ENCODE assay signal across 31 cellular contexts in genomic region chr22:37182101-37182948, GRCh38. TPM values are rescaled to one million over a fixed set of nuclear protein-coding genes. Genes with fewer than 3 reads are reported as not detected.
DNase-seq lines count a peak whose midpoint lies in the region; ATAC-seq, FAIRE-seq and TF ChIP-seq lines count a peak whose summit lies in the region.
"Had no signal": no experiment of that assay in that cellular context is flagged by ENCODE, and none has a peak within 500 bp of the region (broad histone marks: within the 10 kb centered on the region; RNA-seq: fewer than 3 reads in every experiment).

No MANE protein-coding gene starts in this region.

- 26% methylated on average over 21 of the region's 37 CpGs for WGBS in K562 (ENCODE audit: insufficient coverage, low coverage, missing lambda C conversion rate)
- no CpG with 5 or more reads among the region's 37 CpGs for WGBS in neuronal stem cell (ENCODE audit: extremely low coverage in 2 of 2, insufficient read length in 2 of 2, insufficient replicate concordance in 1 of 2), 2 donors

- H2BK120ac ChIP-seq in neuronal stem cell (ENCODE audit: low read depth, low read length), result peak overlapping the region; percentile 17

- in situ Hi-C loops in K562 (cut with MboI), result no loop called here

- H2BK15ac ChIP-seq in neuronal stem cell (ENCODE audit: low read length), result peak overlapping the region; percentile 22

- H3K14ac ChIP-seq in neuronal stem cell (ENCODE audit: low read length), result no peak overlapping the region

- no TSS peak for BruUV-seq in K562 (replicated peaks; lab: Mats Ljungman, UMichigan)

- DNase-seq in left ventricle myocardium superior, result peak; percentile 20
- DNase-seq in cardiac septum (ENCODE audit: low spot score), result no peak
- DNase-seq in K562 (ENCODE audit: extremely low read depth in 1 of 4, low spot score in 3 of 4), result peak; percentile 24 to 52 (median 28)
- DNase-seq in neuronal stem cell (ENCODE audit: low spot score), result no peak
- no peak for DNase-seq in nucleus accumbens (lab: John Stamatoyannopoulos, UW)
- DNase-seq in activated CD8-positive, alpha-beta memory T cell treated with anti-CD3 and anti-CD28 coated beads, Interleukin-2, amount 50 U/mL, for 4 hours, result no peak
- DNase-seq in central memory CD4-positive, alpha-beta T cell, result no peak
- DNase-seq: ACHN; activated CD4-positive, alpha-beta T cell treated with anti-CD3 and anti-CD28 coated beads for 1 hour; activated naive CD4-positive, alpha-beta T cell treated with Interleukin-2 at 50 U/mL for 16 hours; activated T-cell treated with anti-CD3 and anti-CD28 coated beads, Interleukin-2, amount 50 U/mL, for 24 hours; amniotic stem cell; COR-L47; effector CD8-positive, alpha-beta T cell; KBM-7; mammary epithelial cell; NCI-H1436; stimulated activated naive CD8-positive, alpha-beta T cell treated with anti-CD3 and anti-CD28 coated beads, Interleukin-15, amount 100 ng/mL, for 72 hours; T-helper 17 cell had no signal

- TF ChIP-seq EP300 in K562 (IDR thresholded peaks at IDR 0.05; ENCODE audit: low read length), result no peak

- no peak overlapping the region for H3K4me3 ChIP-seq in K562
- H3K4me3 ChIP-seq in neuronal stem cell (ENCODE audit: low read length in 2 of 2), result no peak overlapping the region
- H3K4me3 ChIP-seq: BLaER1, prostate gland, tibial nerve had no signal

- no peaks in the 10 kb centered on the region for H3K9me1 ChIP-seq in K562 (ENCODE audit: control insufficient read depth, insufficient read depth, low read length)

- peak overlapping the region; percentile 86 for H3K23ac ChIP-seq in neuronal stem cell (ENCODE audit: low read depth, low read length, poor library complexity)

- H3K27ac ChIP-seq in K562 (ENCODE audit: extremely low read depth, low read depth, low read length) (no peak overlapping the region), neuronal stem cell (replicated peaks; ENCODE audit: low read length) (no peak overlapping the region)
- H3K27ac ChIP-seq: BLaER1, prostate gland, tibial nerve had no signal

- no peak overlapping the region for H4K8ac ChIP-seq in neuronal stem cell (ENCODE audit: low read depth, low read length)

- no peak for TF ChIP-seq POLR2A in K562 (conservative IDR thresholded peaks at IDR 0.05)

- ATAC-seq in left ventricle myocardium superior (no peak), K562 (peak; percentile 84), HG02870 (IDR thresholded peaks at IDR 0.05; ENCODE audit: unreplicated experiment) (no peak)
- ATAC-seq: SK-N-SH treated with all-trans-retinoic acid at 6 μM for 48 hours; stimulated activated naive CD8-positive, alpha-beta T cell treated with anti-CD3 and anti-CD28 coated beads, Interleukin-15, amount 100 ng/mL, for 72 hours; T-helper 17 cell had no signal

- H2BK5ac ChIP-seq in neuronal stem cell (ENCODE audit: low read length), result no peak overlapping the region

- TF ChIP-seq RAD21 in K562 (CRISPR knock-in tag; conservative IDR thresholded peaks at IDR 0.05 in 1 of 2, IDR thresholded peaks at IDR 0.05 in 1 of 2), result peak in 1 of 2 experiments; percentile 58; a peak in 2 of 4 replicates

- H3K79me1 ChIP-seq in neuronal stem cell (ENCODE audit: low read depth, low read length), result no peaks in the 10 kb centered on the region

- H2BK12ac ChIP-seq in neuronal stem cell (ENCODE audit: low read length), result no peak overlapping the region

- no peak overlapping the region for H3K4me2 ChIP-seq in K562 (ENCODE audit: insufficient read depth, low read length)
- no peak overlapping the region for H3K4me2 ChIP-seq in neuronal stem cell (ENCODE audit: insufficient read depth, low read length, poor library complexity, severe bottlenecking)

- intact Hi-C loops in left ventricle myocardium superior (cut with micrococcal nuclease), result no loop called here
- intact Hi-C loops in cardiac septum (cut with DNase I), result no loop called here
- intact Hi-C loops in K562 (cut with micrococcal nuclease), result no loop called here

- H4K20me1 ChIP-seq in K562 (replicated peaks; ENCODE audit: control insufficient read depth, insufficient read depth, low read length), result 0 out of 2 replicates have a peak, but pooled peaks cover 3% of the 10 kb centered on the region
- H4K20me1 ChIP-seq: BLaER1 had no signal

- H2AFZ ChIP-seq in K562 (ENCODE audit: low read depth, low read length) (no peak overlapping the region), neuronal stem cell (ENCODE audit: low read length) (no peak overlapping the region)

- peak overlapping the region; percentile 62 for H3K18ac ChIP-seq in neuronal stem cell (ENCODE audit: low read length)

- peaks cover 3 to 46% of the 10 kb centered on the region in 2 experiments; a peak in 4 of 5 replicates for H3K27me3 ChIP-seq in K562 (ENCODE audit: control insufficient read depth in 2 of 2, insufficient read depth in 2 of 2, low read length in 2 of 2)
- no peaks in the 10 kb centered on the region for H3K27me3 ChIP-seq in neuronal stem cell (ENCODE audit: control insufficient read depth in 3 of 3, insufficient read depth in 3 of 3, low read depth in 1 of 3, low read length in 3 of 3)
- H3K27me3 ChIP-seq: BLaER1, tibial nerve had no signal

- no peaks in the 10 kb centered on the region for H3K36me3 ChIP-seq in K562 (ENCODE audit: control insufficient read depth, insufficient read depth, low read length)
- H3K36me3 ChIP-seq in neuronal stem cell (replicated peaks in 1 of 2; ENCODE audit: control insufficient read depth in 2 of 2, insufficient read depth in 2 of 2, low read length in 2 of 2), result peaks cover 0 to 66% of the 10 kb centered on the region in 2 donors
- H3K36me3 ChIP-seq: BLaER1, prostate gland had no signal

- no peak overlapping the region for H3K9ac ChIP-seq in K562 (ENCODE audit: insufficient read depth in 1 of 2, low read depth in 2 of 2, low read length in 2 of 2)
- peak overlapping the region; percentile 13 for H3K9ac ChIP-seq in neuronal stem cell (ENCODE audit: low read depth, low read length, poor library complexity)

- H4K91ac ChIP-seq in neuronal stem cell (ENCODE audit: low read depth, low read length, poor library complexity), result no peak overlapping the region

- CTCF ChIA-PET in K562 (lab: Yijun Ruan, JAX; ENCODE audit: low intra/inter-chr PET ratio), result interaction anchor here (1.3 kb wide), 1 partner anchor 17 kb away, joined by 3 read pairs; no protein-coding TSS in a partner anchor

- peaks cover 0 to 22% of the 10 kb centered on the region in 2 experiments; a peak in 3 of 5 replicates for H3K4me1 ChIP-seq in K562 (replicated peaks in 1 of 2; ENCODE audit: control insufficient read depth in 2 of 2, insufficient read depth in 2 of 2, low read length in 2 of 2)
- H3K4me1 ChIP-seq in neuronal stem cell (ENCODE audit: control insufficient read depth in 2 of 2, insufficient read depth in 1 of 2, low read depth in 1 of 2, low read length in 2 of 2), result peaks cover 11 to 15% of the 10 kb centered on the region in 2 donors

- H3K9me3 ChIP-seq in K562 (replicated peaks; ENCODE audit: control insufficient read depth, insufficient read depth, low read depth, low read length), result no peaks in the 10 kb centered on the region
- H3K9me3 ChIP-seq in neuronal stem cell (replicated peaks in 1 of 2; ENCODE audit: control insufficient read depth in 2 of 2, insufficient read depth in 1 of 2, low read depth in 1 of 2, low read length in 2 of 2), result no peaks in the 10 kb centered on the region
- H3K9me3 ChIP-seq: BLaER1, prostate gland, tibial nerve had no signal

- peak in 2 of 3 experiments; percentile 35 to 73; a peak in 4 of 6 replicates for TF ChIP-seq CTCF in K562 (IDR thresholded peaks at IDR 0.05 in 2 of 3, conservative IDR thresholded peaks at IDR 0.05 in 1 of 3; ENCODE audit: insufficient read depth in 2 of 3, low read depth in 1 of 3, low read length in 3 of 3)

- no peak for FAIRE-seq in K562 (lab: Jason Lieb, UNC)
- FAIRE-seq: colon, G401.6, H54 had no signal

- POLR2A ChIA-PET in K562 (lab: Yijun Ruan, JAX), result no interaction called here

- H3K79me2 ChIP-seq in K562 (ENCODE audit: control insufficient read depth, insufficient read depth, low read length), result no peaks in the 10 kb centered on the region

- peak overlapping the region; percentile 42 for H2AK5ac ChIP-seq in neuronal stem cell (ENCODE audit: low read depth, low read length)

- H3K4ac ChIP-seq in neuronal stem cell (ENCODE audit: low read length), result no peak overlapping the region

RNA-seq across cellular contexts. Expression of gene C1QTNF6, which starts 5.7 kb away (rescaled TPM):
- total RNA-seq in left ventricle myocardium superior, result 1.1 TPM
- 2.8 TPM for total RNA-seq in cardiac septum
- 4.0 and 6.2 TPM in 2 replicates for total RNA-seq in K562 (2011; cell fraction: chromatin; rRNA removed; ENCODE audit: low replicate concordance)
- 4.3 and 4.5 TPM in 2 replicates for total RNA-seq in K562 (2011; cell fraction: nucleolus; rRNA removed)
- total RNA-seq in K562 (2011; cell fraction: nucleoplasm; rRNA removed), result 4.8 and 5.4 TPM in 2 replicates
- 0.18 and 0.41 TPM in 2 replicates for total RNA-seq in K562 (2014; rRNA removed)
- 0.54 and 0.55 TPM in 2 replicates for total RNA-seq in K562 (2014; rRNA removed; fragmentation: Illumina TruSeq; extraction: Trizol)
- total RNA-seq in K562 (2015; rRNA removed; fragmentation: Illumina TruSeq; extraction: Trizol), result 0.40 and 0.53 TPM in 2 replicates
- 0.75 and 0.81 TPM in 2 replicates for total RNA-seq in K562 (2021)
- polyA plus RNA-seq in K562 (2011; rRNA removed), result 0.92 and 1.6 TPM in 2 replicates
- polyA plus RNA-seq in K562 (2011; cell fraction: cytosol; rRNA removed), result 0.52 and 0.83 TPM in 2 replicates
- 7.9 and 8.6 TPM in 2 replicates for polyA plus RNA-seq in K562 (2011; cell fraction: nucleus; rRNA removed)
- 0.60 and 4.1 TPM in 2 replicates for polyA plus RNA-seq in K562 (2012)
- 0.68 and 1.1 TPM in 2 replicates for polyA plus RNA-seq in K562 (2014; fragmentation: Illumina TruSeq; extraction: Trizol)
- polyA plus RNA-seq in K562 (2014; fragmentation: Nextera tagmentation; extraction: Ambion mirVana), result under 1 TPM; 0.20 to 0.21 TPM
- polyA plus RNA-seq in K562 (2014; rRNA removed), result 0.70 and 0.91 TPM in 2 replicates
- 1.9 and 2.3 TPM in 2 replicates for polyA minus RNA-seq in K562 (2011; rRNA and poly(A)+ RNA removed)
- 0.67 and 1.4 TPM in 2 replicates for polyA minus RNA-seq in K562 (2011; cell fraction: cytosol; rRNA and poly(A)+ RNA removed)
- 6.1 and 9.6 TPM in 2 replicates for polyA minus RNA-seq in K562 (2011; cell fraction: nucleus; rRNA and poly(A)+ RNA removed)
- polyA plus RNA-seq in neuronal stem cell (2013, experiment 1 of 2), result 17.0 TPM
- polyA plus RNA-seq in neuronal stem cell (2013, experiment 2 of 2), result 18.2 TPM

RNA-seq across cellular contexts. Expression of gene SSTR3, which starts 30.0 kb away (rescaled TPM):
- total RNA-seq in left ventricle myocardium superior (not detected), cardiac septum (not detected), K562 (2014; rRNA removed) (not detected in 2 replicates), K562 (2014; rRNA removed; fragmentation: Illumina TruSeq; extraction: Trizol) (not detected in 2 replicates), K562 (2015; rRNA removed; fragmentation: Illumina TruSeq; extraction: Trizol) (not detected in 2 replicates), K562 (2021) (not detected in 2 replicates)
- total RNA-seq in K562 (2011; cell fraction: chromatin; rRNA removed; ENCODE audit: low replicate concordance), result 0.07 TPM in 1 of 2 replicates, not detected in the other
- not detected in 2 replicates for total RNA-seq in K562 (2011; cell fraction: nucleolus; rRNA removed)
- 0.07 TPM in 1 of 2 replicates, not detected in the other for total RNA-seq in K562 (2011; cell fraction: nucleoplasm; rRNA removed)
- polyA plus RNA-seq in K562 (2011; rRNA removed) (0.03 TPM in 1 of 2 replicates, not detected in the other), K562 (2014; fragmentation: Illumina TruSeq; extraction: Trizol) (not detected in 2 replicates), K562 (2014; fragmentation: Nextera tagmentation; extraction: Ambion mirVana) (not detected), K562 (2014; rRNA removed) (not detected in 2 replicates)
- 0.01 and 0.03 TPM in 2 replicates for polyA plus RNA-seq in K562 (2011; cell fraction: cytosol; rRNA removed)
- 0.09 TPM in 1 of 2 replicates, not detected in the other for polyA plus RNA-seq in K562 (2011; cell fraction: nucleus; rRNA removed)
- 0.01 TPM in 1 of 2 replicates, not detected in the other for polyA plus RNA-seq in K562 (2012)
- not detected in 2 replicates for polyA minus RNA-seq in K562 (2011; rRNA and poly(A)+ RNA removed)
- polyA minus RNA-seq in K562 (2011; cell fraction: cytosol; rRNA and poly(A)+ RNA removed), result not detected in 2 replicates
- not detected in 2 replicates for polyA minus RNA-seq in K562 (2011; cell fraction: nucleus; rRNA and poly(A)+ RNA removed)
- polyA plus RNA-seq in neuronal stem cell (2013, experiment 1 of 2), result 0.22 TPM
- polyA plus RNA-seq in neuronal stem cell (2013, experiment 2 of 2), result 0.28 TPM
- total RNA-seq: epithelial cell of proximal tubule, kidney epithelial cell, mammary epithelial cell, MCF 10A, NCI-H460, tibial nerve had no signal
- polyA plus RNA-seq: mammary epithelial cell had no signal

RNA-seq across cellular contexts. Expression of gene IL2RB, which starts 32.6 kb away (rescaled TPM):
- total RNA-seq in left ventricle myocardium superior, result 0.79 TPM
- 0.51 TPM for total RNA-seq in cardiac septum
- total RNA-seq in K562 (2011; cell fraction: chromatin; rRNA removed; ENCODE audit: low replicate concordance), result 0.09 and 0.74 TPM in 2 replicates
- 0.33 and 0.39 TPM in 2 replicates for total RNA-seq in K562 (2011; cell fraction: nucleolus; rRNA removed)
- 0.29 and 1.6 TPM in 2 replicates for total RNA-seq in K562 (2011; cell fraction: nucleoplasm; rRNA removed)
- total RNA-seq in K562 (2014; rRNA removed), result 0.45 TPM in 1 of 2 replicates, not detected in the other
- total RNA-seq in K562 (2014; rRNA removed; fragmentation: Illumina TruSeq; extraction: Trizol), result 0.10 and 0.11 TPM in 2 replicates
- total RNA-seq in K562 (2015; rRNA removed; fragmentation: Illumina TruSeq; extraction: Trizol), result 0.07 and 0.23 TPM in 2 replicates
- 0.75 and 0.78 TPM in 2 replicates for total RNA-seq in K562 (2021)
- polyA plus RNA-seq in K562 (2011; rRNA removed), result 0.22 and 0.24 TPM in 2 replicates
- polyA plus RNA-seq in K562 (2011; cell fraction: cytosol; rRNA removed), result 0.07 and 0.19 TPM in 2 replicates
- polyA plus RNA-seq in K562 (2011; cell fraction: nucleus; rRNA removed), result 0.41 TPM in 1 of 2 replicates, not detected in the other
- 1.1 and 9.5 TPM in 2 replicates for polyA plus RNA-seq in K562 (2012)
- 0.54 and 0.66 TPM in 2 replicates for polyA plus RNA-seq in K562 (2014; fragmentation: Illumina TruSeq; extraction: Trizol)
- polyA plus RNA-seq in K562 (2014; fragmentation: Nextera tagmentation; extraction: Ambion mirVana), result under 1 TPM; 0.03 TPM
- polyA plus RNA-seq in K562 (2014; rRNA removed), result 0.28 and 0.54 TPM in 2 replicates
- 0.03 and 0.04 TPM in 2 replicates for polyA minus RNA-seq in K562 (2011; rRNA and poly(A)+ RNA removed)
- not detected in 2 replicates for polyA minus RNA-seq in K562 (2011; cell fraction: cytosol; rRNA and poly(A)+ RNA removed)
- polyA minus RNA-seq in K562 (2011; cell fraction: nucleus; rRNA and poly(A)+ RNA removed), result 0.13 TPM in 1 of 2 replicates, not detected in the other
- 0.47 TPM for polyA plus RNA-seq in neuronal stem cell (2013, experiment 1 of 2)
- 0.43 TPM for polyA plus RNA-seq in neuronal stem cell (2013, experiment 2 of 2)
- total RNA-seq: MCF 10A, NCI-H460 had no signal

Comparison
In these comparisons a context has a peak if more than half of its experiments do, and no peak if none do; other contexts are left out.
1. DNase-seq: peak in left ventricle myocardium superior (single experiment) and K562 (4 of 4); none in cardiac septum (single experiment), neuronal stem cell (single experiment), nucleus accumbens (0 of 56), activated CD8-positive, alpha-beta memory T cell treated with anti-CD3 and anti-CD28 coated beads, Interleukin-2, amount 50 U/mL, for 4 hours (single experiment) and central memory CD4-positive, alpha-beta T cell (single experiment).